31 cellular contexts compared by ENCODE assay signal in genomic region chr15:34652726-34653033, GRCh38.
"Had no signal": no experiment of that assay in that cellular context is flagged by ENCODE, and none has a peak within 500 bp of the region (broad histone marks: within the 10 kb centered on the region; RNA-seq: fewer than 3 reads in every experiment).

No MANE protein-coding gene starts in this region.

- H3K9ac ChIP-seq: SK-N-SH had no signal

- H3K4me2 ChIP-seq: SK-N-SH had no signal

- H3K27me3 ChIP-seq: brain microvascular endothelial cell, Peyer's patch, SJSA1 had no signal

- H3K36me3 ChIP-seq: brain microvascular endothelial cell, Peyer's patch, SJSA1 had no signal

- H3K27ac ChIP-seq: brain microvascular endothelial cell, Peyer's patch, SJSA1, VCaP had no signal

- H3K9me3 ChIP-seq: Peyer's patch, SJSA1, SK-N-SH had no signal

- H3K4me3 ChIP-seq: Peyer's patch, SJSA1 had no signal

- ATAC-seq: activated naive CD8-positive, alpha-beta T cell treated with anti-CD3 and anti-CD28 coated beads, Interleukin-2, amount 50 U/mL, for 24 hours; PC-3; T-cell; T-helper 17 cell had no signal

- H3K4me1 ChIP-seq: Peyer's patch, SJSA1 had no signal

- DNase-seq: activated B cell treated with CpG ODN at 0.5 μM for 24 hours; activated CD4-positive, alpha-beta memory T cell treated with anti-CD3 and anti-CD28 coated beads for 36 hours; activated CD4-positive, alpha-beta T cell treated with anti-CD3 and anti-CD28 coated beads for 4 hours; activated CD4-positive, alpha-beta T cell treated with anti-CD3 and anti-CD28 coated beads, Interleukin-2, amount 50 U/mL, for 1 hour; activated CD4-positive, CD25-positive, alpha-beta regulatory T cell treated with anti-CD3 and anti-CD28 coated beads, Interleukin-2, amount 50 U/mL, for 72 hours; activated CD8-positive, alpha-beta memory T cell treated with anti-CD3 and anti-CD28 coated beads, Interleukin-2, amount 50 U/mL, for 4 hours; activated effector memory CD4-positive, alpha-beta T cell treated with Interleukin-2 at 50 U/mL for 16 hours; activated naive CD4-positive, alpha-beta T cell treated with anti-CD3 and anti-CD28 coated beads, Interleukin-2, amount 10 ng/mL, durations not matched to agents 7 days and 5 days; activated naive CD8-positive, alpha-beta T cell treated with anti-CD3 and anti-CD28 coated beads, Interleukin-2, amount 50 U/mL, for 24 hours; activated T-cell treated with anti-CD3 and anti-CD28 coated beads for 4 hours; activated T-cell treated with anti-CD3 and anti-CD28 coated beads, Interleukin-2, amount 50 U/mL, for 48 hours; anterior cingulate cortex; brain microvascular endothelial cell; NCI-H1092 treated with DMSO at 0.1 percent for 48 hours; NCI-H146; NCI-H187; NCI-H2029 treated with DMSO at 0.1 percent for 48 hours; NCI-H2107; NCI-H2171; NCI-H510A; NCI-H526; NCI-H774; PC-3; Peyer's patch; RPMI8226; SHP77 treated with DMSO at 0.1 percent for 48 hours; SK-N-SH; T-cell; T-helper 17 cell had no signal
